ENCODE assay signal across 1 cellular context in the genomic region with DNA sequence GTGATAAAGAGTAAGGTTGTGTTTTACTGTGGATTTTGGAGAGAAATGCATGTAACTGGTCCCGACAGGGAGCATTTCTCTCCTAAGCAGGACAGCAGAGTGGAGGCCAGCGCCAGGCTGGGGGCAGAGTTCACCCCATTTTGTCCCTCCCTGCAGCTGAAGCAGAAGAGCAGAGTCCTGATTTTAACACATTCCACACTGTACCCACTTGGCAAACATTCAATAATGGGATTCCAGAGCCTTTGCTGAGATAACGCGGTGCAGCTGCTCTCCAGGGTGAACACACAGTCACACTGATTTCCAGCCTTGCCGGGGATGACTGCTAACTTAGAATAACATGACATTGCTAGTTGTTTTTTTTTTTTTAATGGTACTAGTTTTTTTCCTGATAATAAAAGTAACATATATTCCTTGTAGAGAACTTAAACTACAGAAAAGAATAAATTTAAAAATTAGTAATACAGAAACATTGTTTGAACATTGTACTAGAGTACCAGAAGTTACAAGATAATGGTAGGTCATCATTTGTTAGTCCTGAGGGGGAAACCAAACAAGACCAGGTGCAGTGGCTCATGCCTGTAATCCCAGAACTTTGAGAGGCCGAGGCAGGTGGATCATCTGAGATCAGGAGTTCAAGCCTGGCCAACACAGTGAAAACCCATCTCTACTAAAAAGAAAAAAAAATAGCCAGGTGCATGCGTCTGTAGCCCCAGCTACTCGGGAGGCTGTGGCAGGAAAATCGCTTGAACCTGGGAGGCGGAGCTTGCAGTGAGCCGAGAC.
TF ChIP-seq lines count a peak whose summit lies in the region.

No MANE protein-coding gene starts in this region.

TF ChIP-seq in HepG2, 621 proteins besides CTCF, POLR2A, EP300 and RAD21 (continued from another document):
- peak; percentile 70 for TF ChIP-seq TFAP4 (IDR thresholded peaks at IDR 0.05; ENCODE audit: borderline replicate concordance, low read depth)
- TF ChIP-seq, protein P1, sequence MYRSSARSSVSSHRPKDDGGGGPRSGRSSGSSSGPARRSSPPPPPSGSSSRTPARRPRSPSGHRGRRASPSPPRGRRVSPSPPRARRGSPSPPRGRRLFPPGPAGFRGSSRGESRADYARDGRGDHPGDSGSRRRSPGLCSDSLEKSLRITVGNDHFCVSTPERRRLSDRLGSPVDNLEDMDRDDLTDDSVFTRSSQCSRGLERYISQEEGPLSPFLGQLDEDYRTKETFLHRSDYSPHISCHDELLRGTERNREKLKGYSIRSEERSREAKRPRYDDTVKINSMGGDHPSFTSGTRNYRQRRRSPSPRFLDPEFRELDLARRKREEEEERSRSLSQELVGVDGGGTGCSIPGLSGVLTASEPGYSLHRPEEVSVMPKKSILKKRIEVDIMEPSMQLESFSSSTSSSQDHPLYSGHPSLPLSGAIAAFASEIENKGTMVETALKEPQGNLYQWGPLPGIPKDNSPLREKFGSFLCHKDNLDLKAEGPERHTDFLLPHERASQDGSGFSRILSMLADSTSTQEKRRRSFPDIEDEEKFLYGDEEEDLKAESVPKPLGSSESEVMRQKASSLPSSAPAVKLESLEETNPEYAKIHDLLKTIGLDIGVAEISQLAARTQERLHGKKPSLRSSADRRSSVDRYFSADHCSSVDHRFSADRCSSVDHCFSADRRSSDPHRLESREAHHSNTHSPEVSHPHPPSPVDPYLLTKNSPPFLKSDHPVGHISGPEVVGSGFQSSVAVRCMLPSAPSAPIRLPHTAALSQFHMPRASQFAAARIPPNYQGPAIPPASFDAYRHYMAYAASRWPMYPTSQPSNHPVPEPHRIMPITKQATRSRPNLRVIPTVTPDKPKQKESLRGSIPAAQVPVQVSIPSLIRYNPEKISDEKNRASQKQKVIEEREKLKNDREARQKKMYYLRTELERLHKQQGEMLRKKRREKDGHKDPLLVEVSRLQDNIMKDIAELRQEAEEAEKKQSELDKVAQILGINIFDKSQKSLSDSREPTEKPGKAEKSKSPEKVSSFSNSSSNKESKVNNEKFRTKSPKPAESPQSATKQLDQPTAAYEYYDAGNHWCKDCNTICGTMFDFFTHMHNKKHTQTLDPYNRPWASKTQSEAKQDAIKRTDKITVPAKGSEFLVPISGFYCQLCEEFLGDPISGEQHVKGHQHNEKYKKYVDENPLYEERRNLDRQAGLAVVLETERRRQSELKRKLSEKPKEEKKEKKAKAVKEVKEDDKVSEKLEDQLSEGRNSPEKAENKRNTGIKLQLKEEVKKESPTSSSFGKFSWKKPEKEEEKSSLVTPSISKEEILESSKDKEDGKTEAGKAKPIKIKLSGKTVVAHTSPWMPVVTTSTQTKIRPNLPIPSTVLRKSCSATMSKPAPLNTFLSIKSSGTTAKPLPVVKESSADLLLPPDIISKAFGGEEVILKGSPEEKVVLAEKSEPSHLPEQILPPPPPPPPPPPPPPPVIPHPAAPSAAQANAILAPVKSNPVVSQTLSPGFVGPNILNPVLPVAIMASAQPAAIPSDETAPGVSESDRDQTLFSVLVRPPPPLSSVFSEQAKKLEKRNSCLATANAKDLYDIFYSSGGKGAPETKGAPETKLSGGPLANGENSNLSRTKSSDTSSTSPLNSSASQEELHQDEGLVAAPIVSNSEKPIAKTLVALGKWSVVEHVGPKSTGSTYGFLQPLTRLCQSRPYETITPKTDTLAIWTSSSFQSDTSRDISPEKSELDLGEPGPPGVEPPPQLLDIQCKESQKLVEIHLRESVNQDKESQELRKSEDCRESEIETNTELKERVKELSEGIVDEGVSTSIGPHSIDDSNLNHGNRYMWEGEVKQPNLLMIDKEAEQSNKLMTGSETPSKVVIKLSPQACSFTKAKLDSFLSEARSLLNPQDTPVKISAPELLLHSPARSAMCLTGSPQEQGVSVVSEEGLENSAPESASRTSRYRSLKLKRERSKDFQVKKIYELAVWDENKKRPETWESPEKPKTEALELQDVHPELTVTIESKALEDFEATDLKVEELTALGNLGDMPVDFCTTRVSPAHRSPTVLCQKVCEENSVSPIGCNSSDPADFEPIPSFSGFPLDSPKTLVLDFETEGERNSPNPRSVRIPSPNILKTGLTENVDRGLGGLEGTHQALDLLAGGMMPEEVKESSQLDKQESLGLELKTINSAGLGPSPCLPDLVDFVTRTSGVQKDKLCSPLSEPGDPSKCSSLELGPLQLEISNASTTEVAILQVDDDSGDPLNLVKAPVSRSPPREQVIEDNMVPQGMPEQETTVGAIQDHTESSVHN (CRISPR knock-in tag; IDR thresholded peaks at IDR 0.05): no peak
- no peak for TF ChIP-seq ZNF260 (CRISPR knock-in tag; IDR thresholded peaks at IDR 0.05; ENCODE audit: borderline replicate concordance, low read depth)
- TF ChIP-seq MBD4 (IDR thresholded peaks at IDR 0.05; ENCODE audit: borderline replicate concordance, low read length): no peak
- no peak; the same call in 1 of the 2 replicates for TF ChIP-seq FOXO1 (CRISPR knock-in tag; IDR thresholded peaks at IDR 0.05)
- no peak for TF ChIP-seq JUND (CRISPR knock-in tag; IDR thresholded peaks at IDR 0.05)
- no peak for TF ChIP-seq AHR (CRISPR knock-in tag; IDR thresholded peaks at IDR 0.05)
- TF ChIP-seq NFRKB (IDR thresholded peaks at IDR 0.05): no peak
- no peak; the same call in 1 of the 2 replicates for TF ChIP-seq ZMYM4 (CRISPR knock-in tag; IDR thresholded peaks at IDR 0.05)
- TF ChIP-seq MED13 (CRISPR knock-in tag; IDR thresholded peaks at IDR 0.05): no peak
- no peak for TF ChIP-seq SOX13 (IDR thresholded peaks at IDR 0.05)
- TF ChIP-seq SOX13 (CRISPR knock-in tag; conservative IDR thresholded peaks at IDR 0.05 in 1 of 2, IDR thresholded peaks at IDR 0.05 in 1 of 2): peak in 1 of 2 experiments; percentile 45; a peak in 1 of 4 replicates
- TF ChIP-seq ZBTB4 (CRISPR knock-in tag; IDR thresholded peaks at IDR 0.05; ENCODE audit: borderline replicate concordance): no peak
- no peak for TF ChIP-seq ARHGAP35 (CRISPR knock-in tag; IDR thresholded peaks at IDR 0.05; ENCODE audit: borderline replicate concordance)
- TF ChIP-seq DPF2 (CRISPR knock-in tag; IDR thresholded peaks at IDR 0.05; ENCODE audit: borderline replicate concordance, low read depth): 0 out of 2 replicates have a peak, but pooled peaks have one; percentile 49
- no peak for TF ChIP-seq ZFP62 (CRISPR knock-in tag; IDR thresholded peaks at IDR 0.05)
- no peak for TF ChIP-seq HIVEP1 (CRISPR knock-in tag; IDR thresholded peaks at IDR 0.05)
- no peak for TF ChIP-seq ZNF878 (CRISPR knock-in tag; IDR thresholded peaks at IDR 0.05)
- no peak for TF ChIP-seq ZNF253 (CRISPR knock-in tag; IDR thresholded peaks at IDR 0.05; ENCODE audit: borderline replicate concordance)
- TF ChIP-seq ZFYVE20 (CRISPR knock-in tag; IDR thresholded peaks at IDR 0.05; ENCODE audit: borderline replicate concordance, low read depth): no peak
- no peak for TF ChIP-seq SMC3 (IDR thresholded peaks at IDR 0.05; ENCODE audit: low read length)
- peak; percentile 73 for TF ChIP-seq HOXA3 (CRISPR knock-in tag; IDR thresholded peaks at IDR 0.05)
- no peak for TF ChIP-seq ZNF883 (CRISPR knock-in tag; IDR thresholded peaks at IDR 0.05; ENCODE audit: not compliant biosample characterization)
